Comparison of ENCODE assay signal across 16 cellular contexts in the genomic region with DNA sequence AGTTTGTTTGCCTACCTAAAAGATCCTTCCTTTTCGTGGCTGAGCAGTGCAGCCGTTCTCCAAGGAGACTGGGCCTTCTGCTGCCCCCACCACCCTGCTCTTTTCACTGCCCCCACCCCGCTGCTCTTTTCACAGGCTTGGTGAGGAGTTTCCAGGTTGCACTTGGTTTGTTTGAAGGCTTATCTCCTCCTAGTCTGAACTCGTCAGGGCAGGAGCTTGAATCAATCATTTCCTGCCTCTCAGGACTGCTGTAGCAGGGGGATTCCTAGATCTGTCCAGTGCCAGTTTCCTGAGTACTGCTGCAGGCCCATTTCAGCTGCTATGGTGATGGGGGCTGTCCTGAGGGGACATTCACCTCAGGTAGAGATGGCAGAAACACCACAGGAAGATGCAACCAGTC. TPM values are rescaled to one million over a fixed set of nuclear protein-coding genes. Genes with fewer than 3 reads are reported as not detected.
DNase-seq lines count a peak whose midpoint lies in the region; TF ChIP-seq lines count a peak whose summit lies in the region.
"Had no signal": no experiment of that assay in that cellular context is flagged by ENCODE, and none has a peak within 500 bp of the region (broad histone marks: within the 10 kb centered on the region; RNA-seq: fewer than 3 reads in every experiment).

No MANE protein-coding gene starts in this region.

- TF ChIP-seq CTCF in endothelial cell (IDR thresholded peaks at IDR 0.05; ENCODE audit: unreplicated experiment) = no peak

- DNase-seq in activated CD4-positive, alpha-beta T cell treated with anti-CD3 and anti-CD28 coated beads, Interleukin-2, amount 10 ng/mL, durations not matched to agents 24 days and 14 days = no peak
- no peak for DNase-seq in activated CD4-positive, alpha-beta T cell treated with anti-CD3 and anti-CD28 coated beads for 4 hours
- no peak for DNase-seq in activated CD4-positive, alpha-beta memory T cell treated with anti-CD3 and anti-CD28 coated beads, Interleukin-2, amount 10 ng/mL, durations not matched to agents 7 days and 5 days
- DNase-seq in endothelial cell (ENCODE audit: low spot score) = no peak
- DNase-seq in neuronal stem cell (ENCODE audit: low spot score) = no peak
- DNase-seq in superior temporal gyrus (ENCODE audit: extremely low spot score) = no peak
- no peak for DNase-seq in KG1 (lab: John Stamatoyannopoulos, UW)
- DNase-seq in NOMO-1 (lab: John Stamatoyannopoulos, UW; ENCODE audit: unreplicated experiment in 2 of 2) = no peak
- DNase-seq: activated CD4-positive, CD25-positive, alpha-beta regulatory T cell treated with anti-CD3 and anti-CD28 coated beads, Interleukin-2, amount 50 U/mL, for 72 hours; activated gamma-delta T cell; mesenchymal stem cell; NCI-H1048; NCI-H2171 treated with DMSO at 0.1 percent for 48 hours; stimulated activated CD4-positive, alpha-beta T cell treated with anti-CD3 and anti-CD28 coated beads, Interleukin-15, amount 100 ng/mL, for 24 hours; upper lobe of left lung had no signal

- no peak overlapping the region for H2BK120ac ChIP-seq in neuronal stem cell (ENCODE audit: low read depth, low read length)

- H3K23ac ChIP-seq in neuronal stem cell (ENCODE audit: low read depth, low read length, poor library complexity) = no peak overlapping the region

- WGBS in neuronal stem cell (ENCODE audit: extremely low coverage in 2 of 2, insufficient read length in 2 of 2, insufficient replicate concordance in 1 of 2), 2 donors = no CpG with 5 or more reads among the region's 4 CpGs

- H3K27me3 Mint-ChIP-seq in activated CD4-positive, alpha-beta T cell treated with anti-CD3 and anti-CD28 coated beads, Interleukin-2, amount 10 ng/mL, durations not matched to agents 24 days and 14 days = no peaks in the 10 kb centered on the region
- no peaks in the 10 kb centered on the region for H3K27me3 Mint-ChIP-seq in activated CD4-positive, alpha-beta memory T cell treated with anti-CD3 and anti-CD28 coated beads, Interleukin-2, amount 10 ng/mL, durations not matched to agents 7 days and 5 days
- peaks cover 9% of the 10 kb centered on the region for H3K27me3 Mint-ChIP-seq in endothelial cell (ENCODE audit: unreplicated experiment)

- peak overlapping the region in 1 of 2 donors; percentile 27 for H3K4me3 ChIP-seq in neuronal stem cell (ENCODE audit: low read length in 2 of 2)
- H3K4me3 ChIP-seq: A549, upper lobe of left lung had no signal

- H3K4me2 ChIP-seq in neuronal stem cell (ENCODE audit: insufficient read depth, low read length, poor library complexity, severe bottlenecking) = no peak overlapping the region
- H3K4me2 ChIP-seq: A549 had no signal

- CTCF ChIA-PET in activated CD4-positive, alpha-beta memory T cell treated with anti-CD3 and anti-CD28 coated beads, Interleukin-2, amount 10 ng/mL, durations not matched to agents 7 days and 5 days (lab: Charles Lee) = no interaction called here

- H3K18ac ChIP-seq in neuronal stem cell (ENCODE audit: low read length) = no peak overlapping the region

- no peak overlapping the region for H4K91ac ChIP-seq in neuronal stem cell (ENCODE audit: low read depth, low read length, poor library complexity)

- no peaks in the 10 kb centered on the region for H3K9me3 Mint-ChIP-seq in activated CD4-positive, alpha-beta T cell treated with anti-CD3 and anti-CD28 coated beads, Interleukin-2, amount 10 ng/mL, durations not matched to agents 24 days and 14 days
- no peaks in the 10 kb centered on the region for H3K9me3 Mint-ChIP-seq in activated CD4-positive, alpha-beta memory T cell treated with anti-CD3 and anti-CD28 coated beads, Interleukin-2, amount 10 ng/mL, durations not matched to agents 7 days and 5 days
- H3K9me3 Mint-ChIP-seq in endothelial cell (ENCODE audit: unreplicated experiment) = no peaks in the 10 kb centered on the region

- peak overlapping the region; percentile 53 for H3K9ac ChIP-seq in neuronal stem cell (ENCODE audit: low read depth, low read length, poor library complexity)

- H4K8ac ChIP-seq in neuronal stem cell (ENCODE audit: low read depth, low read length) = no peak overlapping the region

- H3K79me1 ChIP-seq in neuronal stem cell (ENCODE audit: low read depth, low read length) = peaks cover 12% of the 10 kb centered on the region

- H3K14ac ChIP-seq in neuronal stem cell (ENCODE audit: low read length) = no peak overlapping the region

- peaks cover 0 to 2% of the 10 kb centered on the region in 2 donors for H3K9me3 ChIP-seq in neuronal stem cell (replicated peaks in 1 of 2; ENCODE audit: control insufficient read depth in 2 of 2, insufficient read depth in 1 of 2, low read depth in 1 of 2, low read length in 2 of 2)
- H3K9me3 ChIP-seq: A549, upper lobe of left lung had no signal

- H2BK12ac ChIP-seq in neuronal stem cell (ENCODE audit: low read length) = no peak overlapping the region

- peaks cover 0 to 3% of the 10 kb centered on the region in 2 donors for H3K4me1 ChIP-seq in neuronal stem cell (ENCODE audit: control insufficient read depth in 2 of 2, insufficient read depth in 1 of 2, low read depth in 1 of 2, low read length in 2 of 2)

- no peak overlapping the region for H3K4ac ChIP-seq in neuronal stem cell (ENCODE audit: low read length)

- POLR2A ChIA-PET in activated CD4-positive, alpha-beta memory T cell treated with anti-CD3 and anti-CD28 coated beads, Interleukin-2, amount 10 ng/mL, durations not matched to agents 7 days and 5 days (lab: Charles Lee) = interaction anchor here (0.9 to 16.0 kb wide), 3 partner anchors 10 to 42 kb away, joined by 3 to 396 read pairs (median 5); partner anchors contain the start of gene MED15

- H3K4me1 Mint-ChIP-seq in activated CD4-positive, alpha-beta T cell treated with anti-CD3 and anti-CD28 coated beads, Interleukin-2, amount 10 ng/mL, durations not matched to agents 24 days and 14 days = peaks cover 35% of the 10 kb centered on the region
- H3K4me1 Mint-ChIP-seq in activated CD4-positive, alpha-beta memory T cell treated with anti-CD3 and anti-CD28 coated beads, Interleukin-2, amount 10 ng/mL, durations not matched to agents 7 days and 5 days = peaks cover 59% of the 10 kb centered on the region
- H3K4me1 Mint-ChIP-seq in endothelial cell (ENCODE audit: unreplicated experiment) = peaks cover 27% of the 10 kb centered on the region

- no peaks in the 10 kb centered on the region for H3K27me3 ChIP-seq in neuronal stem cell (ENCODE audit: control insufficient read depth in 3 of 3, insufficient read depth in 3 of 3, low read depth in 1 of 3, low read length in 3 of 3)
- H3K27me3 ChIP-seq: upper lobe of left lung had no signal

- intact Hi-C loops in activated CD4-positive, alpha-beta T cell treated with anti-CD3 and anti-CD28 coated beads, Interleukin-2, amount 10 ng/mL, durations not matched to agents 24 days and 14 days (cut with micrococcal nuclease) = no loop called here

- peaks cover 16 to 69% of the 10 kb centered on the region in 2 donors for H3K36me3 ChIP-seq in neuronal stem cell (replicated peaks in 1 of 2; ENCODE audit: control insufficient read depth in 2 of 2, insufficient read depth in 2 of 2, low read length in 2 of 2)

- H2BK15ac ChIP-seq in neuronal stem cell (ENCODE audit: low read length) = no peak overlapping the region

- no peak overlapping the region for H3K27ac ChIP-seq in neuronal stem cell (replicated peaks; ENCODE audit: low read length)
- H3K27ac ChIP-seq: A549 had no signal

- peaks cover 36% of the 10 kb centered on the region for H3K36me3 Mint-ChIP-seq in activated CD4-positive, alpha-beta T cell treated with anti-CD3 and anti-CD28 coated beads, Interleukin-2, amount 10 ng/mL, durations not matched to agents 24 days and 14 days (ENCODE audit: low read depth)
- peaks cover 49% of the 10 kb centered on the region for H3K36me3 Mint-ChIP-seq in activated CD4-positive, alpha-beta memory T cell treated with anti-CD3 and anti-CD28 coated beads, Interleukin-2, amount 10 ng/mL, durations not matched to agents 7 days and 5 days (ENCODE audit: low read depth)
- peaks cover 29% of the 10 kb centered on the region for H3K36me3 Mint-ChIP-seq in endothelial cell (ENCODE audit: low read depth, unreplicated experiment)

- peak overlapping the region; percentile 1 for H3K4me3 Mint-ChIP-seq in activated CD4-positive, alpha-beta T cell treated with anti-CD3 and anti-CD28 coated beads, Interleukin-2, amount 10 ng/mL, durations not matched to agents 24 days and 14 days
- H3K4me3 Mint-ChIP-seq in activated CD4-positive, alpha-beta memory T cell treated with anti-CD3 and anti-CD28 coated beads, Interleukin-2, amount 10 ng/mL, durations not matched to agents 7 days and 5 days = no peak overlapping the region
- H3K4me3 Mint-ChIP-seq in endothelial cell (ENCODE audit: unreplicated experiment) = peak overlapping the region; percentile 7

- no peak overlapping the region for H2AK5ac ChIP-seq in neuronal stem cell (ENCODE audit: low read depth, low read length)

- peak overlapping the region; percentile 74 for H3K27ac Mint-ChIP-seq in activated CD4-positive, alpha-beta T cell treated with anti-CD3 and anti-CD28 coated beads, Interleukin-2, amount 10 ng/mL, durations not matched to agents 24 days and 14 days
- H3K27ac Mint-ChIP-seq in activated CD4-positive, alpha-beta memory T cell treated with anti-CD3 and anti-CD28 coated beads, Interleukin-2, amount 10 ng/mL, durations not matched to agents 7 days and 5 days = peak overlapping the region; percentile 61
- peak overlapping the region; percentile 80 for H3K27ac Mint-ChIP-seq in endothelial cell (ENCODE audit: unreplicated experiment)

- H2BK5ac ChIP-seq in neuronal stem cell (ENCODE audit: low read length) = no peak overlapping the region

- no peak overlapping the region for H2AFZ ChIP-seq in neuronal stem cell (ENCODE audit: low read length)

RNA-seq across cellular contexts. Expression of gene MED15, which starts 10.0 kb away (rescaled TPM):
- 113 and 117 TPM in 2 replicates for total RNA-seq in activated CD4-positive, alpha-beta T cell treated with anti-CD3 and anti-CD28 coated beads, Interleukin-2, amount 10 ng/mL, durations not matched to agents 24 days and 14 days
- total RNA-seq in activated CD4-positive, alpha-beta memory T cell treated with anti-CD3 and anti-CD28 coated beads, Interleukin-2, amount 10 ng/mL, durations not matched to agents 7 days and 5 days = 100 to 1,000 TPM; 168 TPM
- total RNA-seq in endothelial cell (ENCODE audit: unreplicated experiment) = 165 TPM
- 35.8 TPM for polyA plus RNA-seq in neuronal stem cell (2013, experiment 1 of 2)
- 36.1 TPM for polyA plus RNA-seq in neuronal stem cell (2013, experiment 2 of 2)

RNA-seq across cellular contexts. Expression of gene KLHL22, which starts 21.8 kb away (rescaled TPM):
- 16.9 and 17.7 TPM in 2 replicates for total RNA-seq in activated CD4-positive, alpha-beta T cell treated with anti-CD3 and anti-CD28 coated beads, Interleukin-2, amount 10 ng/mL, durations not matched to agents 24 days and 14 days
- total RNA-seq in activated CD4-positive, alpha-beta memory T cell treated with anti-CD3 and anti-CD28 coated beads, Interleukin-2, amount 10 ng/mL, durations not matched to agents 7 days and 5 days = 10 to 100 TPM; 31.1 to 32.8 TPM
- total RNA-seq in endothelial cell (ENCODE audit: unreplicated experiment) = 19.4 TPM
- polyA plus RNA-seq in neuronal stem cell (2013, experiment 1 of 2) = 14.3 TPM
- polyA plus RNA-seq in neuronal stem cell (2013, experiment 2 of 2) = 13.8 TPM
